ENCODE assay signal across 29 cellular contexts in genomic region chr3:53885239-53885638, GRCh38. TPM values are rescaled to one million over a fixed set of nuclear protein-coding genes. Genes with fewer than 3 reads are reported as not detected.
DNase-seq lines count a peak whose midpoint lies in the region; ATAC-seq, FAIRE-seq and TF ChIP-seq lines count a peak whose summit lies in the region.
"Had no signal": no experiment of that assay in that cellular context is flagged by ENCODE, and none has a peak within 500 bp of the region (broad histone marks: within the 10 kb centered on the region; RNA-seq: fewer than 3 reads in every experiment).

No MANE protein-coding gene starts in this region.

- H3K4me3 ChIP-seq in GM12878 (no peak overlapping the region), small intestine (ENCODE audit: low read depth in 1 of 2, low read length in 2 of 2) (no peak overlapping the region), vagina (no peak overlapping the region)
- H3K4me3 ChIP-seq: A549, adrenal gland, ovary, right atrium auricular region, stomach, transverse colon had no signal

- POLR2A ChIA-PET in GM12878 (lab: Charles Lee), result interaction anchor here (1.7 kb wide), 1 partner anchor 41 kb away, joined by 3 read pairs; no protein-coding TSS in a partner anchor

- SMC1A ChIA-PET in GM12878 (lab: Charles Lee; ENCODE audit: uncharacterized antibody, unreplicated experiment), result interaction anchor here (0.7 to 1.9 kb wide), 2 partner anchors 9 to 34 kb away, joined by 3 to 9 read pairs; no protein-coding TSS in a partner anchor

- WGBS in GM12878 (ENCODE audit: insufficient coverage, insufficient replicate concordance, low lambda C conversion rate, missing lambda C conversion rate), result 57% methylated on average over 3 of the region's 3 CpGs
- WGBS in small intestine, 3 donors, result 87 to 92% (median 90%) methylated on average over 3 of the region's 3 CpGs

- TF ChIP-seq POLR2A in GM12878 (IDR thresholded peaks at IDR 0.05; ENCODE audit: low read depth, low read length), result no peak
- no peak for TF ChIP-seq POLR2A in vagina (IDR thresholded peaks at IDR 0.05)

- TF ChIP-seq CTCF in GM12878 (IDR thresholded peaks at IDR 0.05 in 2 of 3, conservative IDR thresholded peaks at IDR 0.05 in 1 of 3; ENCODE audit: control insufficient read depth in 2 of 3, extremely low read depth in 1 of 3, insufficient read depth in 1 of 3, low read depth in 3 of 3, low read length in 3 of 3) (no peak), vagina (IDR thresholded peaks at IDR 0.05) (no peak)

- H3K79me2 ChIP-seq in GM12878 (ENCODE audit: control insufficient read depth, insufficient read depth, low read length), result peaks cover 47% of the 10 kb centered on the region

- H3K36me3 ChIP-seq in GM12878 (ENCODE audit: control insufficient read depth in 2 of 2, insufficient read depth in 2 of 2, low read length in 1 of 2) (peaks cover 0 to 17% of the 10 kb centered on the region in 2 experiments; a peak in 2 of 4 replicates), small intestine (ENCODE audit: control insufficient read depth in 2 of 2, insufficient read depth in 2 of 2, low read length in 2 of 2) (peaks cover 4 to 13% of the 10 kb centered on the region in 2 donors), vagina (peaks cover 0 to 22% of the 10 kb centered on the region in 2 donors)
- H3K36me3 ChIP-seq: ovary had no signal

- no peak for TF ChIP-seq EP300 in GM12878 (IDR thresholded peaks at IDR 0.05; ENCODE audit: borderline replicate concordance in 1 of 2, control insufficient read depth in 1 of 2, low read depth in 2 of 2, low read length in 2 of 2)

- peak; percentile 48 for DNase-seq in Ammon's horn (ENCODE audit: low spot score)
- peak; percentile 21 for DNase-seq in GM12878 (ENCODE audit: low read depth, low spot score)
- peak; percentile 47 for DNase-seq in medulla oblongata (ENCODE audit: extremely low spot score)
- DNase-seq in NCI-H1417 (lab: John Stamatoyannopoulos, UW), result no peak
- no peak for DNase-seq in small intestine
- no peak for DNase-seq in vagina (ENCODE audit: extremely low spot score in 2 of 2)
- DNase-seq: activated CD4-positive, alpha-beta T cell treated with anti-CD3 and anti-CD28 coated beads for 1 hour; activated gamma-delta T cell treated with Interleukin-2 at 50 U/mL for 16 hours; adrenal gland; BE2C; DND-41; effector memory CD4-positive, alpha-beta T cell; HFFc6; hippocampal formation; immature natural killer cell; NCI-H524; nephron progenitor cell; ovary; SIG-M5; stomach; transverse colon had no signal

- CTCF ChIA-PET in GM12878 (lab: Yijun Ruan, JAX), result no interaction called here

- H3K9me3 ChIP-seq in GM12878 (replicated peaks; ENCODE audit: control insufficient read depth, insufficient read depth, low read length) (no peaks in the 10 kb centered on the region), small intestine (ENCODE audit: control insufficient read depth, low read depth) (no peaks in the 10 kb centered on the region), vagina (no peaks in the 10 kb centered on the region)
- H3K9me3 ChIP-seq: A549, adrenal gland, BE2C, ovary, right atrium auricular region, stomach, transverse colon had no signal

- peaks cover 23% of the 10 kb centered on the region for H3K4me1 ChIP-seq in GM12878 (ENCODE audit: control insufficient read depth, insufficient read depth, low read length)
- H3K4me1 ChIP-seq in small intestine (ENCODE audit: control insufficient read depth in 2 of 2, insufficient read depth in 1 of 2, low read depth in 1 of 2, low read length in 1 of 2), result peaks cover 2 to 17% of the 10 kb centered on the region in 2 donors
- peaks cover 25% of the 10 kb centered on the region for H3K4me1 ChIP-seq in vagina

- ATAC-seq in GM18873 (IDR thresholded peaks at IDR 0.05; ENCODE audit: low FRiP score, unreplicated experiment) (peak; percentile 36), GM12878 (peak; percentile 30), HG03139 (IDR thresholded peaks at IDR 0.05; ENCODE audit: unreplicated experiment) (no peak)
- ATAC-seq: A549 had no signal

- H4K20me1 ChIP-seq in GM12878 (ENCODE audit: control insufficient read depth, insufficient read depth), result no peaks in the 10 kb centered on the region

- H3K27me3 ChIP-seq in GM12878 (replicated peaks in 1 of 2; ENCODE audit: control insufficient read depth in 2 of 2, insufficient read depth in 2 of 2, low read length in 1 of 2) (no peaks in the 10 kb centered on the region), small intestine (ENCODE audit: control insufficient read depth in 2 of 2, insufficient read depth in 2 of 2, low read length in 2 of 2) (no peaks in the 10 kb centered on the region), vagina (no peaks in the 10 kb centered on the region)
- H3K27me3 ChIP-seq: adrenal gland, BE2C, ovary, right atrium auricular region, stomach, transverse colon had no signal

- no peak overlapping the region for H3K9ac ChIP-seq in GM12878 (ENCODE audit: control insufficient read depth, insufficient read depth, low read length)
- H3K9ac ChIP-seq: KMS-11 had no signal

- in situ Hi-C loops in GM12878 (cut with MboI), result no loop called here

- intact Hi-C loops in GM12878 (cut with micrococcal nuclease; ENCODE audit: unreplicated experiment) (no loop called here), vagina (cut with DNase I) (no loop called here)

- no TSS peak for BruUV-seq in GM12878 (replicated peaks; lab: Mats Ljungman, UMichigan)

- peak; percentile 54 for FAIRE-seq in GM12878 (lab: Jason Lieb, UNC)
- FAIRE-seq in small intestine (lab: Jason Lieb, UNC), result no peak
- FAIRE-seq: A549, colon, frontal cortex, TTC549 had no signal

- RAD21 ChIA-PET in GM12878 (lab: Charles Lee; ENCODE audit: unreplicated experiment), result interaction anchor here (1.9 kb wide), 1 partner anchor 41 kb away, joined by 4 read pairs; no protein-coding TSS in a partner anchor

- no peak overlapping the region for H2AFZ ChIP-seq in GM12878 (ENCODE audit: control insufficient read depth, low read depth, low read length)

- no peak overlapping the region for H3K4me2 ChIP-seq in GM12878 (ENCODE audit: control insufficient read depth, insufficient read depth)
- H3K4me2 ChIP-seq: A549, KMS-11 had no signal

- H3K27ac ChIP-seq in GM12878 (ENCODE audit: control insufficient read depth, insufficient read depth) (peak overlapping the region; percentile 50), small intestine (ENCODE audit: low read depth in 1 of 2, low read length in 1 of 2) (no peak overlapping the region), vagina (no peak overlapping the region)
- H3K27ac ChIP-seq: A549, adrenal gland, KMS-11, ovary, right atrium auricular region, stomach, transverse colon had no signal

- no peak for TF ChIP-seq RAD21 in GM12878 (IDR thresholded peaks at IDR 0.05; ENCODE audit: insufficient read depth, low read depth, low read length)

RNA-seq across cellular contexts. Expression of gene ACTR8, which starts 3.3 kb away (rescaled TPM):
- total RNA-seq in GM12878 (2013; cell fraction: nucleolus; rRNA removed), result 33.3 and 36.0 TPM in 2 replicates
- 27.5 and 36.5 TPM in 2 replicates for total RNA-seq in GM12878 (2014; rRNA removed)
- total RNA-seq in GM12878 (2014; rRNA removed; fragmentation: Illumina TruSeq; extraction: Trizol), result 28.1 and 29.5 TPM in 2 replicates
- total RNA-seq in GM12878 (2021), result 32.8 and 35.7 TPM in 2 replicates
- 16.2 TPM for polyA plus RNA-seq in GM12878 (2011; ENCODE audit: low read depth)
- 32.9 and 40.9 TPM in 2 replicates for polyA plus RNA-seq in GM12878 (2011; rRNA removed)
- 17.9 and 19.9 TPM in 2 replicates for polyA plus RNA-seq in GM12878 (2011; cell fraction: cytosol; rRNA removed)
- 26.7 and 30.3 TPM in 2 replicates for polyA plus RNA-seq in GM12878 (2011; cell fraction: nucleus; rRNA removed)
- polyA plus RNA-seq in GM12878 (2012), result 20.7 and 21.9 TPM in 2 replicates
- polyA plus RNA-seq in GM12878 (2014; fragmentation: Illumina TruSeq; extraction: Trizol), result 24.9 and 29.5 TPM in 2 replicates
- 10 to 100 TPM in 1 of 2 experiments, 1 to 10 TPM in 1; 5.3 to 15.5 TPM for polyA plus RNA-seq in GM12878 (2014; fragmentation: Nextera tagmentation; extraction: Ambion mirVana)
- polyA plus RNA-seq in GM12878 (2014; rRNA removed), result 23.8 and 29.2 TPM in 2 replicates
- 10 to 100 TPM; 26.3 to 26.5 TPM for polyA plus RNA-seq in GM12878 (2016; fragmentation: Nextera tagmentation; extraction: Ambion mirVana)
- 38.0 and 45.6 TPM in 2 replicates for polyA minus RNA-seq in GM12878 (2011; rRNA and poly(A)+ RNA removed)
- 9.5 and 20.4 TPM in 2 replicates for polyA minus RNA-seq in GM12878 (2011; cell fraction: cytosol; rRNA and poly(A)+ RNA removed)
- 18.4 and 24.1 TPM in 2 replicates for polyA minus RNA-seq in GM12878 (2011; cell fraction: nucleus; rRNA and poly(A)+ RNA removed)
- 1 to 10 TPM; 6.2 to 9.4 (median 6.9) TPM for polyA plus RNA-seq in small intestine
- 18.4 TPM for total RNA-seq in vagina

RNA-seq across cellular contexts. Expression of gene SELENOK, which starts 6.4 kb away (rescaled TPM):
- total RNA-seq in GM12878 (2013; cell fraction: nucleolus; rRNA removed), result 16.6 and 20.9 TPM in 2 replicates
- 35.4 and 41.5 TPM in 2 replicates for total RNA-seq in GM12878 (2014; rRNA removed)
- total RNA-seq in GM12878 (2014; rRNA removed; fragmentation: Illumina TruSeq; extraction: Trizol), result 41.1 and 42.2 TPM in 2 replicates
- 36.9 and 42.6 TPM in 2 replicates for total RNA-seq in GM12878 (2021)
- 76.4 TPM for polyA plus RNA-seq in GM12878 (2011; ENCODE audit: low read depth)
- 139 and 148 TPM in 2 replicates for polyA plus RNA-seq in GM12878 (2011; rRNA removed)
- 54.1 and 55.7 TPM in 2 replicates for polyA plus RNA-seq in GM12878 (2011; cell fraction: cytosol; rRNA removed)
- 19.0 and 29.0 TPM in 2 replicates for polyA plus RNA-seq in GM12878 (2011; cell fraction: nucleus; rRNA removed)
- 49.7 and 61.1 TPM in 2 replicates for polyA plus RNA-seq in GM12878 (2012)
- polyA plus RNA-seq in GM12878 (2014; fragmentation: Illumina TruSeq; extraction: Trizol), result 53.9 and 70.1 TPM in 2 replicates
- polyA plus RNA-seq in GM12878 (2014; fragmentation: Nextera tagmentation; extraction: Ambion mirVana), result 100 to 1,000 TPM; 245 to 322 TPM
- polyA plus RNA-seq in GM12878 (2014; rRNA removed), result 55.2 and 62.6 TPM in 2 replicates
- polyA plus RNA-seq in GM12878 (2016; fragmentation: Nextera tagmentation; extraction: Ambion mirVana), result 100 to 1,000 TPM; 171 to 174 TPM
- 17.6 and 32.8 TPM in 2 replicates for polyA minus RNA-seq in GM12878 (2011; rRNA and poly(A)+ RNA removed)
- 6.7 and 7.6 TPM in 2 replicates for polyA minus RNA-seq in GM12878 (2011; cell fraction: cytosol; rRNA and poly(A)+ RNA removed)
- polyA minus RNA-seq in GM12878 (2011; cell fraction: nucleus; rRNA and poly(A)+ RNA removed), result 13.2 and 25.4 TPM in 2 replicates
- 100 to 1,000 TPM in 1 of 3 donors, 10 to 100 TPM in 2; 62.3 to 115 (median 79.4) TPM for polyA plus RNA-seq in small intestine
- total RNA-seq in vagina, result 55.0 TPM

RNA-seq across cellular contexts. Expression of gene IL17RB, which starts 38.9 kb away (rescaled TPM):
- total RNA-seq in GM12878 (2013; cell fraction: nucleolus; rRNA removed), result 39.4 and 40.0 TPM in 2 replicates
- total RNA-seq in GM12878 (2014; rRNA removed) (2.9 and 3.4 TPM in 2 replicates), GM12878 (2014; rRNA removed; fragmentation: Illumina TruSeq; extraction: Trizol) (2.3 and 2.7 TPM in 2 replicates), GM12878 (2021) (2.2 and 3.0 TPM in 2 replicates), vagina (not detected)
- 1.8 TPM for polyA plus RNA-seq in GM12878 (2011; ENCODE audit: low read depth)
- polyA plus RNA-seq in GM12878 (2011; rRNA removed) (17.0 and 17.2 TPM in 2 replicates), GM12878 (2014; fragmentation: Illumina TruSeq; extraction: Trizol) (2.9 and 4.3 TPM in 2 replicates), GM12878 (2014; fragmentation: Nextera tagmentation; extraction: Ambion mirVana) (1 to 10 TPM; 1.9 TPM), GM12878 (2014; rRNA removed) (3.5 and 4.3 TPM in 2 replicates), GM12878 (2016; fragmentation: Nextera tagmentation; extraction: Ambion mirVana) (1 to 10 TPM; 2.9 to 3.5 TPM), small intestine (10 to 100 TPM in 1 of 3 donors, 1 to 10 TPM in 2; 2.4 to 10.5 (median 9.2) TPM)
- polyA plus RNA-seq in GM12878 (2011; cell fraction: cytosol; rRNA removed), result 12.4 and 12.5 TPM in 2 replicates
- polyA plus RNA-seq in GM12878 (2011; cell fraction: nucleus; rRNA removed), result 55.2 and 92.3 TPM in 2 replicates
- polyA plus RNA-seq in GM12878 (2012), result 1.7 and 7.2 TPM in 2 replicates
- polyA minus RNA-seq in GM12878 (2011; rRNA and poly(A)+ RNA removed), result 3.9 and 4.6 TPM in 2 replicates
- polyA minus RNA-seq in GM12878 (2011; cell fraction: cytosol; rRNA and poly(A)+ RNA removed), result 1.3 and 2.1 TPM in 2 replicates
- polyA minus RNA-seq in GM12878 (2011; cell fraction: nucleus; rRNA and poly(A)+ RNA removed), result 5.2 and 6.9 TPM in 2 replicates
- total RNA-seq: HFFc6 had no signal

RNA-seq across cellular contexts. Expression of gene CHDH, which starts 39.0 kb away (rescaled TPM):
- total RNA-seq in GM12878 (2013; cell fraction: nucleolus; rRNA removed), result 8.6 and 13.7 TPM in 2 replicates
- total RNA-seq in GM12878 (2014; rRNA removed), result 3.8 and 4.1 TPM in 2 replicates
- 2.0 and 2.1 TPM in 2 replicates for total RNA-seq in GM12878 (2014; rRNA removed; fragmentation: Illumina TruSeq; extraction: Trizol)
- 8.3 and 9.3 TPM in 2 replicates for total RNA-seq in GM12878 (2021)
- polyA plus RNA-seq in GM12878 (2011; ENCODE audit: low read depth), result 1.0 TPM
- polyA plus RNA-seq in GM12878 (2011; rRNA removed), result 3.5 and 5.1 TPM in 2 replicates
- 6.7 and 7.0 TPM in 2 replicates for polyA plus RNA-seq in GM12878 (2011; cell fraction: cytosol; rRNA removed)
- 8.1 and 13.8 TPM in 2 replicates for polyA plus RNA-seq in GM12878 (2011; cell fraction: nucleus; rRNA removed)
- polyA plus RNA-seq in GM12878 (2012), result 1.8 and 3.4 TPM in 2 replicates
- polyA plus RNA-seq in GM12878 (2014; fragmentation: Illumina TruSeq; extraction: Trizol), result 1.7 and 2.5 TPM in 2 replicates
- polyA plus RNA-seq in GM12878 (2014; fragmentation: Nextera tagmentation; extraction: Ambion mirVana), result 1 to 10 TPM in 1 of 2 experiments, under 1 TPM in 1; 0.95 to 1.5 TPM
- polyA plus RNA-seq in GM12878 (2014; rRNA removed), result 3.6 and 5.0 TPM in 2 replicates
- polyA plus RNA-seq in GM12878 (2016; fragmentation: Nextera tagmentation; extraction: Ambion mirVana), result 1 to 10 TPM; 2.3 to 3.4 TPM
- polyA minus RNA-seq in GM12878 (2011; rRNA and poly(A)+ RNA removed), result 2.9 and 4.0 TPM in 2 replicates
- polyA minus RNA-seq in GM12878 (2011; cell fraction: cytosol; rRNA and poly(A)+ RNA removed), result 1.0 and 1.6 TPM in 2 replicates
- polyA minus RNA-seq in GM12878 (2011; cell fraction: nucleus; rRNA and poly(A)+ RNA removed), result 2.1 and 2.9 TPM in 2 replicates
- polyA plus RNA-seq in small intestine, result 1 to 10 TPM; 2.2 to 8.5 (median 7.4) TPM
- total RNA-seq in vagina, result 1.7 TPM
- total RNA-seq: HFFc6 had no signal
- polyA plus RNA-seq: immature natural killer cell had no signal

Comparison
In these comparisons a context has a peak if more than half of its experiments do, and no peak if none do; other contexts are left out.
1. DNase-seq: peak in Ammon's horn (single experiment), GM12878 (single experiment) and medulla oblongata (single experiment); none in NCI-H1417 (0 of 3), small intestine (single experiment) and vagina (0 of 2).